In genomic region chr5:169584998-169585451, GRCh38 we compare ENCODE assay signal across 9 cellular contexts. TPM values are rescaled to one million over a fixed set of nuclear protein-coding genes. Genes with fewer than 3 reads are reported as not detected.
DNase-seq lines count a peak whose midpoint lies in the region.
"Had no signal": no experiment of that assay in that cellular context is flagged by ENCODE, and none has a peak within 500 bp of the region (broad histone marks: within the 10 kb centered on the region; RNA-seq: fewer than 3 reads in every experiment).

No MANE protein-coding gene starts in this region.

- no peaks in the 10 kb centered on the region for H3K9me2 ChIP-seq in GM23248 (ENCODE audit: insufficient read depth)

- H3K4me1 ChIP-seq in ACC112 (ENCODE audit: control insufficient read depth, insufficient read depth, low read length, unreplicated experiment) = peaks cover 44% of the 10 kb centered on the region
- peaks cover 60% of the 10 kb centered on the region for H3K4me1 ChIP-seq in GM23248 (ENCODE audit: insufficient read depth)

- H3K4me3 ChIP-seq in ACC112 (ENCODE audit: low read depth, low read length) (peak overlapping the region; percentile 99), GM23248 (peak overlapping the region; percentile 99)

- no peaks in the 10 kb centered on the region for H3K9me3 Mint-ChIP-seq in activated CD4-positive, alpha-beta memory T cell treated with anti-CD3 and anti-CD28 coated beads, Interleukin-2, amount 10 ng/mL, durations not matched to agents 7 days and 5 days
- H3K9me3 Mint-ChIP-seq in immature natural killer cell = no peaks in the 10 kb centered on the region

- no peak overlapping the region for H3K27ac Mint-ChIP-seq in activated CD4-positive, alpha-beta memory T cell treated with anti-CD3 and anti-CD28 coated beads, Interleukin-2, amount 10 ng/mL, durations not matched to agents 7 days and 5 days
- H3K27ac Mint-ChIP-seq in immature natural killer cell = peak overlapping the region in 3 of 6 donors; percentile 50 to 79 (median 58)

- peak overlapping the region; percentile 99 for H3K4me2 ChIP-seq in GM23248 (ENCODE audit: unreplicated experiment)

- CTCF ChIA-PET in activated CD4-positive, alpha-beta memory T cell treated with anti-CD3 and anti-CD28 coated beads, Interleukin-2, amount 10 ng/mL, durations not matched to agents 7 days and 5 days (lab: Charles Lee) = no interaction called here

- H2AFZ ChIP-seq in ACC112 (ENCODE audit: low read length, unreplicated experiment) (no peak overlapping the region), GM23248 (peak overlapping the region; percentile 74)

- H3K79me2 ChIP-seq in ACC112 (ENCODE audit: control insufficient read depth, insufficient read depth, low read length, unreplicated experiment) (peaks cover 63% of the 10 kb centered on the region), GM23248 (ENCODE audit: insufficient read depth) (peaks cover 65% of the 10 kb centered on the region)

- H3K4me3 Mint-ChIP-seq in activated CD4-positive, alpha-beta memory T cell treated with anti-CD3 and anti-CD28 coated beads, Interleukin-2, amount 10 ng/mL, durations not matched to agents 7 days and 5 days = peak overlapping the region; percentile 96
- H3K4me3 Mint-ChIP-seq in immature natural killer cell = peak overlapping the region; percentile 70 to 99 (median 96)

- H3K27me3 ChIP-seq in ACC112 (ENCODE audit: insufficient read depth, low read length) = no peaks in the 10 kb centered on the region
- no peaks in the 10 kb centered on the region for H3K27me3 ChIP-seq in GM23248 (replicated peaks; ENCODE audit: insufficient read depth)

- H3K9ac ChIP-seq in GM23248 = peak overlapping the region; percentile 90

- peaks cover 44% of the 10 kb centered on the region for H3K4me1 Mint-ChIP-seq in activated CD4-positive, alpha-beta memory T cell treated with anti-CD3 and anti-CD28 coated beads, Interleukin-2, amount 10 ng/mL, durations not matched to agents 7 days and 5 days
- peaks cover 25 to 41% of the 10 kb centered on the region in 2 donors for H3K4me1 Mint-ChIP-seq in immature natural killer cell

- WGBS in GM23248 (ENCODE audit: low coverage in 1 of 2, low lambda C conversion rate in 2 of 2, missing lambda C conversion rate in 2 of 2), 2 experiments = 34 to 58% methylated on average over 4 to 5 of the region's 5 CpGs

- peaks cover 29% of the 10 kb centered on the region for H3K36me3 Mint-ChIP-seq in activated CD4-positive, alpha-beta memory T cell treated with anti-CD3 and anti-CD28 coated beads, Interleukin-2, amount 10 ng/mL, durations not matched to agents 7 days and 5 days (ENCODE audit: low read depth)
- H3K36me3 Mint-ChIP-seq in immature natural killer cell = peaks cover 5 to 15% (median 12%) of the 10 kb centered on the region in 3 donors

- no peaks in the 10 kb centered on the region for H4K20me1 ChIP-seq in GM23248 (ENCODE audit: insufficient read depth)

- peaks cover 6% of the 10 kb centered on the region for H3K27me3 Mint-ChIP-seq in activated CD4-positive, alpha-beta memory T cell treated with anti-CD3 and anti-CD28 coated beads, Interleukin-2, amount 10 ng/mL, durations not matched to agents 7 days and 5 days
- peaks cover 3 to 11% (median 7%) of the 10 kb centered on the region in 3 donors for H3K27me3 Mint-ChIP-seq in immature natural killer cell (ENCODE audit: low read depth in 3 of 3)

- peaks cover 71% of the 10 kb centered on the region for H3F3A ChIP-seq in GM23248 (ENCODE audit: insufficient read depth)

- peaks cover 18% of the 10 kb centered on the region; the same call in 1 of the 2 replicates for H3K36me3 ChIP-seq in ACC112 (ENCODE audit: insufficient read depth, low read length)
- H3K36me3 ChIP-seq in GM23248 (ENCODE audit: low read depth) = peaks cover 24% of the 10 kb centered on the region

- peak; percentile 29 for DNase-seq in GM23248
- no peak for DNase-seq in activated CD4-positive, alpha-beta memory T cell treated with anti-CD3 and anti-CD28 coated beads, Interleukin-2, amount 10 ng/mL, durations not matched to agents 7 days and 5 days
- DNase-seq in immature natural killer cell = no peak
- DNase-seq in DMS153 (lab: John Stamatoyannopoulos, UW) = no peak
- DNase-seq in GF-D8 (lab: John Stamatoyannopoulos, UW) = no peak
- DNase-seq in NCI-H2081 treated with DMSO at 0.1 percent for 48 hours (lab: John Stamatoyannopoulos, UW) = no peak
- DNase-seq in NCI-H2196 treated with DMSO at 0.1 percent for 48 hours (lab: John Stamatoyannopoulos, UW; ENCODE audit: unreplicated experiment) = no peak
- DNase-seq: NCI-H226 had no signal

- POLR2A ChIA-PET in activated CD4-positive, alpha-beta memory T cell treated with anti-CD3 and anti-CD28 coated beads, Interleukin-2, amount 10 ng/mL, durations not matched to agents 7 days and 5 days (lab: Charles Lee) = interaction anchor here (1.1 to 3.8 kb wide), 2 partner anchors 9 to 53 kb away, joined by 4 to 83 read pairs; partner anchors contain the start of gene DOCK2

- in situ Hi-C loops in GM23248 (cut with MboI) = no loop called here

- H3K27ac ChIP-seq in ACC112 (ENCODE audit: low read depth, low read length) (peak overlapping the region; percentile 5), GM23248 (peak overlapping the region; percentile 83)

- H3K9me3 ChIP-seq in GM23248 (ENCODE audit: low read depth) = no peaks in the 10 kb centered on the region

RNA-seq across cellular contexts. Expression of gene SPDL1, which starts 1.5 kb away (rescaled TPM):
- total RNA-seq in GM23248 (2014; rRNA removed; shearing (Covaris generic)) = 123 and 215 TPM in 2 replicates
- 177 TPM in 2 replicates for polyA plus RNA-seq in GM23248 (2016; fragmentation: Nextera tagmentation; extraction: Ambion mirVana)
- 10 to 100 TPM; 37.8 to 39.8 TPM for total RNA-seq in activated CD4-positive, alpha-beta memory T cell treated with anti-CD3 and anti-CD28 coated beads, Interleukin-2, amount 10 ng/mL, durations not matched to agents 7 days and 5 days
- 10 to 100 TPM in 1 of 3 donors, 1 to 10 TPM in 1, not detected in 1; 5.6 to 15.1 TPM for polyA plus RNA-seq in immature natural killer cell

RNA-seq across cellular contexts. Expression of gene DOCK2, which starts 52.0 kb away (rescaled TPM):
- 10.4 and 12.1 TPM in 2 replicates for total RNA-seq in GM23248 (2014; rRNA removed; shearing (Covaris generic))
- polyA plus RNA-seq in GM23248 (2016; fragmentation: Nextera tagmentation; extraction: Ambion mirVana) = 5.4 and 6.5 TPM in 2 replicates
- total RNA-seq in activated CD4-positive, alpha-beta memory T cell treated with anti-CD3 and anti-CD28 coated beads, Interleukin-2, amount 10 ng/mL, durations not matched to agents 7 days and 5 days = 100 to 1,000 TPM; 248 to 270 TPM
- 100 to 1,000 TPM in 1 of 3 donors, 10 to 100 TPM in 2; 42.4 to 121 (median 48.9) TPM for polyA plus RNA-seq in immature natural killer cell

Comparison
In these comparisons a context has a peak if more than half of its experiments do, and no peak if none do; other contexts are left out.
1. RNA of gene DOCK2, which starts 52.0 kb away (total RNA-seq): 248 to 270 TPM in activated CD4-positive, alpha-beta memory T cell treated with anti-CD3 and anti-CD28 coated beads, Interleukin-2, amount 10 ng/mL, durations not matched to agents 7 days and 5 days; 10.4 to 12.1 TPM in GM23248; every median in the first group is over 10 times any median in the second.